ENCODE assay signal across 1 cellular context in genomic region chr2:112794131-112794733, GRCh38.
TF ChIP-seq lines count a peak whose summit lies in the region.

No MANE protein-coding gene starts in this region.

TF ChIP-seq in K562, 482 proteins besides CTCF, POLR2A, EP300 and RAD21 (continued from another document and continues in another):
- TF ChIP-seq, protein P1, sequence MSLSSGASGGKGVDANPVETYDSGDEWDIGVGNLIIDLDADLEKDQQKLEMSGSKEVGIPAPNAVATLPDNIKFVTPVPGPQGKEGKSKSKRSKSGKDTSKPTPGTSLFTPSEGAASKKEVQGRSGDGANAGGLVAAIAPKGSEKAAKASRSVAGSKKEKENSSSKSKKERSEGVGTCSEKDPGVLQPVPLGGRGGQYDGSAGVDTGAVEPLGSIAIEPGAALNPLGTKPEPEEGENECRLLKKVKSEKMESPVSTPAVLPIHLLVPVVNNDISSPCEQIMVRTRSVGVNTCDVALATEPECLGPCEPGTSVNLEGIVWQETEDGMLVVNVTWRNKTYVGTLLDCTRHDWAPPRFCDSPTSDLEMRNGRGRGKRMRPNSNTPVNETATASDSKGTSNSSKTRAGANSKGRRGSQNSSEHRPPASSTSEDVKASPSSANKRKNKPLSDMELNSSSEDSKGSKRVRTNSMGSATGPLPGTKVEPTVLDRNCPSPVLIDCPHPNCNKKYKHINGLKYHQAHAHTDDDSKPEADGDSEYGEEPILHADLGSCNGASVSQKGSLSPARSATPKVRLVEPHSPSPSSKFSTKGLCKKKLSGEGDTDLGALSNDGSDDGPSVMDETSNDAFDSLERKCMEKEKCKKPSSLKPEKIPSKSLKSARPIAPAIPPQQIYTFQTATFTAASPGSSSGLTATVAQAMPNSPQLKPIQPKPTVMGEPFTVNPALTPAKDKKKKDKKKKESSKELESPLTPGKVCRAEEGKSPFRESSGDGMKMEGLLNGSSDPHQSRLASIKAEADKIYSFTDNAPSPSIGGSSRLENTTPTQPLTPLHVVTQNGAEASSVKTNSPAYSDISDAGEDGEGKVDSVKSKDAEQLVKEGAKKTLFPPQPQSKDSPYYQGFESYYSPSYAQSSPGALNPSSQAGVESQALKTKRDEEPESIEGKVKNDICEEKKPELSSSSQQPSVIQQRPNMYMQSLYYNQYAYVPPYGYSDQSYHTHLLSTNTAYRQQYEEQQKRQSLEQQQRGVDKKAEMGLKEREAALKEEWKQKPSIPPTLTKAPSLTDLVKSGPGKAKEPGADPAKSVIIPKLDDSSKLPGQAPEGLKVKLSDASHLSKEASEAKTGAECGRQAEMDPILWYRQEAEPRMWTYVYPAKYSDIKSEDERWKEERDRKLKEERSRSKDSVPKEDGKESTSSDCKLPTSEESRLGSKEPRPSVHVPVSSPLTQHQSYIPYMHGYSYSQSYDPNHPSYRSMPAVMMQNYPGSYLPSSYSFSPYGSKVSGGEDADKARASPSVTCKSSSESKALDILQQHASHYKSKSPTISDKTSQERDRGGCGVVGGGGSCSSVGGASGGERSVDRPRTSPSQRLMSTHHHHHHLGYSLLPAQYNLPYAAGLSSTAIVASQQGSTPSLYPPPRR (CRISPR knock-in tag; IDR thresholded peaks at IDR 0.05; ENCODE audit: borderline replicate concordance) = no peak
- TF ChIP-seq SNIP1 (IDR thresholded peaks at IDR 0.05; ENCODE audit: low read depth) (no peak), SMAD1 (IDR thresholded peaks at IDR 0.05; ENCODE audit: low read depth, low read length, partially characterized antibody) (no peak), ZNF354B (CRISPR knock-in tag; IDR thresholded peaks at IDR 0.05) (0 out of 2 replicates have a peak, but pooled peaks have one; percentile 17), MCM7 (IDR thresholded peaks at IDR 0.05) (no peak), NFIX (CRISPR knock-in tag; IDR thresholded peaks at IDR 0.05; ENCODE audit: low read depth) (no peak), CCNT2 (IDR thresholded peaks at IDR 0.05; ENCODE audit: borderline replicate concordance, extremely low read depth, insufficient read length, low read depth, low read length) (no peak), GABPB1 (CRISPR knock-in tag; IDR thresholded peaks at IDR 0.05) (peak; percentile 83), FOSL1 (tag; conservative IDR thresholded peaks at IDR 0.05) (peak; percentile 76), ZNF830 (CRISPR knock-in tag; IDR thresholded peaks at IDR 0.05) (no peak), CXXC5 (CRISPR knock-in tag; IDR thresholded peaks at IDR 0.05) (peak; percentile 90), NR2C1 (IDR thresholded peaks at IDR 0.05) (peak; percentile 58), NR2C1 (tag; IDR thresholded peaks at IDR 0.05) (peak; percentile 72), ZNF408 (CRISPR knock-in tag; IDR thresholded peaks at IDR 0.05; ENCODE audit: low read depth) (no peak), SMAD2 (IDR thresholded peaks at IDR 0.05; ENCODE audit: low read depth, low read length) (no peak), THRA (IDR thresholded peaks at IDR 0.05) (no peak), HBP1 (CRISPR knock-in tag; IDR thresholded peaks at IDR 0.05) (no peak), ZNF444 (CRISPR knock-in tag; IDR thresholded peaks at IDR 0.05) (no peak), NCOA2 (IDR thresholded peaks at IDR 0.05; ENCODE audit: partially characterized antibody in 2 of 2) (peak in 1 of 2 experiments; percentile 7), KLF6 (CRISPR knock-in tag; IDR thresholded peaks at IDR 0.05; ENCODE audit: borderline replicate concordance) (peak; percentile 69; the same call in 1 of the 2 replicates), ZBTB9 (CRISPR knock-in tag; IDR thresholded peaks at IDR 0.05) (0 out of 2 replicates have a peak, but pooled peaks have one; percentile 48), SMAD3 (CRISPR knock-in tag; conservative IDR thresholded peaks at IDR 0.05) (peak; percentile 47; the same call in 1 of the 2 replicates), MAFK (IDR thresholded peaks at IDR 0.05; ENCODE audit: low read length) (peak; percentile 88), SREBF2 (CRISPR knock-in tag; IDR thresholded peaks at IDR 0.05) (no peak), ZNF436 (CRISPR knock-in tag; IDR thresholded peaks at IDR 0.05) (no peak), LCOR (CRISPR knock-in tag; IDR thresholded peaks at IDR 0.05) (peak; percentile 78), NFIC (IDR thresholded peaks at IDR 0.05) (peak; percentile 19; the same call in 1 of the 2 replicates), ESRRB (CRISPR knock-in tag; IDR thresholded peaks at IDR 0.05; ENCODE audit: borderline replicate concordance) (no peak), MEIS2 (IDR thresholded peaks at IDR 0.05; ENCODE audit: partially characterized antibody) (peak; percentile 96), POLR3G (IDR thresholded peaks at IDR 0.05; ENCODE audit: extremely low read depth, insufficient read length, insufficient replicate concordance) (no peak), CBX8 (IDR thresholded peaks at IDR 0.05; ENCODE audit: borderline replicate concordance, extremely low read depth, low read depth, low read length, poor library complexity, severe bottlenecking) (no peak), ZNF764 (CRISPR knock-in tag; IDR thresholded peaks at IDR 0.05; ENCODE audit: low read depth) (no peak), ZNF583 (CRISPR knock-in tag; IDR thresholded peaks at IDR 0.05) (peak; percentile 73; the same call in 1 of the 2 replicates)
- TF ChIP-seq, protein P2, sequence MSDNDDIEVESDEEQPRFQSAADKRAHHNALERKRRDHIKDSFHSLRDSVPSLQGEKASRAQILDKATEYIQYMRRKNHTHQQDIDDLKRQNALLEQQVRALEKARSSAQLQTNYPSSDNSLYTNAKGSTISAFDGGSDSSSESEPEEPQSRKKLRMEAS (CRISPR knock-in tag; IDR thresholded peaks at IDR 0.05) = peak; percentile 80
- TF ChIP-seq, protein P3, sequence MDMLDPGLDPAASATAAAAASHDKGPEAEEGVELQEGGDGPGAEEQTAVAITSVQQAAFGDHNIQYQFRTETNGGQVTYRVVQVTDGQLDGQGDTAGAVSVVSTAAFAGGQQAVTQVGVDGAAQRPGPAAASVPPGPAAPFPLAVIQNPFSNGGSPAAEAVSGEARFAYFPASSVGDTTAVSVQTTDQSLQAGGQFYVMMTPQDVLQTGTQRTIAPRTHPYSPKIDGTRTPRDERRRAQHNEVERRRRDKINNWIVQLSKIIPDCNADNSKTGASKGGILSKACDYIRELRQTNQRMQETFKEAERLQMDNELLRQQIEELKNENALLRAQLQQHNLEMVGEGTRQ (CRISPR knock-in tag; IDR thresholded peaks at IDR 0.05) = peak; percentile 88
- TF ChIP-seq, protein P4, sequence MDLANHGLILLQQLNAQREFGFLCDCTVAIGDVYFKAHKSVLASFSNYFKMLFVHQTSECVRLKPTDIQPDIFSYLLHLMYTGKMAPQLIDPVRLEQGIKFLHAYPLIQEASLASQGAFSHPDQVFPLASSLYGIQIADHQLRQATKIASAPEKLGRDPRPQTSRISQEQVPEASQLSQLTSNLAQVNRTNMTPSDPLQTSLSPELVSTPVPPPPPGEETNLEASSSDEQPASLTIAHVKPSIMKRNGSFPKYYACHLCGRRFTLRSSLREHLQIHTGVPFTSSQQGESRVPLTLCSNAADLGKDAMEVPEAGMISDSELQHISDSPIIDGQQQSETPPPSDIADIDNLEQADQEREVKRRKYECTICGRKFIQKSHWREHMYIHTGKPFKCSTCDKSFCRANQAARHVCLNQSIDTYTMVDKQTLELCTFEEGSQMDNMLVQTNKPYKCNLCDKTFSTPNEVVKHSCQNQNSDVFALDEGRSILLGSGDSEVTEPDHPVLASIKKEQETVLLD (IDR thresholded peaks at IDR 0.05) = no peak
- TF ChIP-seq, protein P5, sequence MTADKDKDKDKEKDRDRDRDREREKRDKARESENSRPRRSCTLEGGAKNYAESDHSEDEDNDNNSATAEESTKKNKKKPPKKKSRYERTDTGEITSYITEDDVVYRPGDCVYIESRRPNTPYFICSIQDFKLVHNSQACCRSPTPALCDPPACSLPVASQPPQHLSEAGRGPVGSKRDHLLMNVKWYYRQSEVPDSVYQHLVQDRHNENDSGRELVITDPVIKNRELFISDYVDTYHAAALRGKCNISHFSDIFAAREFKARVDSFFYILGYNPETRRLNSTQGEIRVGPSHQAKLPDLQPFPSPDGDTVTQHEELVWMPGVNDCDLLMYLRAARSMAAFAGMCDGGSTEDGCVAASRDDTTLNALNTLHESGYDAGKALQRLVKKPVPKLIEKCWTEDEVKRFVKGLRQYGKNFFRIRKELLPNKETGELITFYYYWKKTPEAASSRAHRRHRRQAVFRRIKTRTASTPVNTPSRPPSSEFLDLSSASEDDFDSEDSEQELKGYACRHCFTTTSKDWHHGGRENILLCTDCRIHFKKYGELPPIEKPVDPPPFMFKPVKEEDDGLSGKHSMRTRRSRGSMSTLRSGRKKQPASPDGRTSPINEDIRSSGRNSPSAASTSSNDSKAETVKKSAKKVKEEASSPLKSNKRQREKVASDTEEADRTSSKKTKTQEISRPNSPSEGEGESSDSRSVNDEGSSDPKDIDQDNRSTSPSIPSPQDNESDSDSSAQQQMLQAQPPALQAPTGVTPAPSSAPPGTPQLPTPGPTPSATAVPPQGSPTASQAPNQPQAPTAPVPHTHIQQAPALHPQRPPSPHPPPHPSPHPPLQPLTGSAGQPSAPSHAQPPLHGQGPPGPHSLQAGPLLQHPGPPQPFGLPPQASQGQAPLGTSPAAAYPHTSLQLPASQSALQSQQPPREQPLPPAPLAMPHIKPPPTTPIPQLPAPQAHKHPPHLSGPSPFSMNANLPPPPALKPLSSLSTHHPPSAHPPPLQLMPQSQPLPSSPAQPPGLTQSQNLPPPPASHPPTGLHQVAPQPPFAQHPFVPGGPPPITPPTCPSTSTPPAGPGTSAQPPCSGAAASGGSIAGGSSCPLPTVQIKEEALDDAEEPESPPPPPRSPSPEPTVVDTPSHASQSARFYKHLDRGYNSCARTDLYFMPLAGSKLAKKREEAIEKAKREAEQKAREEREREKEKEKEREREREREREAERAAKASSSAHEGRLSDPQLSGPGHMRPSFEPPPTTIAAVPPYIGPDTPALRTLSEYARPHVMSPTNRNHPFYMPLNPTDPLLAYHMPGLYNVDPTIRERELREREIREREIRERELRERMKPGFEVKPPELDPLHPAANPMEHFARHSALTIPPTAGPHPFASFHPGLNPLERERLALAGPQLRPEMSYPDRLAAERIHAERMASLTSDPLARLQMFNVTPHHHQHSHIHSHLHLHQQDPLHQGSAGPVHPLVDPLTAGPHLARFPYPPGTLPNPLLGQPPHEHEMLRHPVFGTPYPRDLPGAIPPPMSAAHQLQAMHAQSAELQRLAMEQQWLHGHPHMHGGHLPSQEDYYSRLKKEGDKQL (CRISPR knock-in tag; IDR thresholded peaks at IDR 0.05; ENCODE audit: borderline replicate concordance) = no peak
- TF ChIP-seq, protein P6, sequence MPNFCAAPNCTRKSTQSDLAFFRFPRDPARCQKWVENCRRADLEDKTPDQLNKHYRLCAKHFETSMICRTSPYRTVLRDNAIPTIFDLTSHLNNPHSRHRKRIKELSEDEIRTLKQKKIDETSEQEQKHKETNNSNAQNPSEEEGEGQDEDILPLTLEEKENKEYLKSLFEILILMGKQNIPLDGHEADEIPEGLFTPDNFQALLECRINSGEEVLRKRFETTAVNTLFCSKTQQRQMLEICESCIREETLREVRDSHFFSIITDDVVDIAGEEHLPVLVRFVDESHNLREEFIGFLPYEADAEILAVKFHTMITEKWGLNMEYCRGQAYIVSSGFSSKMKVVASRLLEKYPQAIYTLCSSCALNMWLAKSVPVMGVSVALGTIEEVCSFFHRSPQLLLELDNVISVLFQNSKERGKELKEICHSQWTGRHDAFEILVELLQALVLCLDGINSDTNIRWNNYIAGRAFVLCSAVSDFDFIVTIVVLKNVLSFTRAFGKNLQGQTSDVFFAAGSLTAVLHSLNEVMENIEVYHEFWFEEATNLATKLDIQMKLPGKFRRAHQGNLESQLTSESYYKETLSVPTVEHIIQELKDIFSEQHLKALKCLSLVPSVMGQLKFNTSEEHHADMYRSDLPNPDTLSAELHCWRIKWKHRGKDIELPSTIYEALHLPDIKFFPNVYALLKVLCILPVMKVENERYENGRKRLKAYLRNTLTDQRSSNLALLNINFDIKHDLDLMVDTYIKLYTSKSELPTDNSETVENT (CRISPR knock-in tag; IDR thresholded peaks at IDR 0.05) = no peak
- TF ChIP-seq, protein P7, sequence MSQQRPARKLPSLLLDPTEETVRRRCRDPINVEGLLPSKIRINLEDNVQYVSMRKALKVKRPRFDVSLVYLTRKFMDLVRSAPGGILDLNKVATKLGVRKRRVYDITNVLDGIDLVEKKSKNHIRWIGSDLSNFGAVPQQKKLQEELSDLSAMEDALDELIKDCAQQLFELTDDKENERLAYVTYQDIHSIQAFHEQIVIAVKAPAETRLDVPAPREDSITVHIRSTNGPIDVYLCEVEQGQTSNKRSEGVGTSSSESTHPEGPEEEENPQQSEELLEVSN (IDR thresholded peaks at IDR 0.05; ENCODE audit: borderline replicate concordance in 1 of 2, extremely low read depth in 1 of 2, insufficient read depth in 1 of 2, insufficient read length in 1 of 2, low read depth in 1 of 2, low read length in 1 of 2, poor library complexity in 1 of 2, severe bottlenecking in 1 of 2) = peak; percentile 71 to 77
- TF ChIP-seq, protein P8, sequence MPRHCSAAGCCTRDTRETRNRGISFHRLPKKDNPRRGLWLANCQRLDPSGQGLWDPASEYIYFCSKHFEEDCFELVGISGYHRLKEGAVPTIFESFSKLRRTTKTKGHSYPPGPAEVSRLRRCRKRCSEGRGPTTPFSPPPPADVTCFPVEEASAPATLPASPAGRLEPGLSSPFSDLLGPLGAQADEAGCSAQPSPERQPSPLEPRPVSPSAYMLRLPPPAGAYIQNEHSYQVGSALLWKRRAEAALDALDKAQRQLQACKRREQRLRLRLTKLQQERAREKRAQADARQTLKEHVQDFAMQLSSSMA (CRISPR knock-in tag; IDR thresholded peaks at IDR 0.05) = no peak
